2 cellular contexts compared by ENCODE assay signal in genomic region chr1:37438037-37438970, GRCh38.
TF ChIP-seq lines count a peak whose summit lies in the region.

No MANE protein-coding gene starts in this region.

TF ChIP-seq in IMR-90, 13 proteins besides CTCF, POLR2A, EP300 and RAD21:
- TF ChIP-seq CEBPB (IDR thresholded peaks at IDR 0.05; ENCODE audit: low read depth, low read length) (no peak), USF2 (IDR thresholded peaks at IDR 0.05; ENCODE audit: low read depth, low read length) (no peak), RFX5 (IDR thresholded peaks at IDR 0.05; ENCODE audit: low read depth, low read length) (no peak), ELK1 (IDR thresholded peaks at IDR 0.05; ENCODE audit: borderline replicate concordance, low read depth, low read length) (no peak), SMC3 (IDR thresholded peaks at IDR 0.05; ENCODE audit: low read depth, low read length) (no peak), BHLHE40 (IDR thresholded peaks at IDR 0.05; ENCODE audit: low read depth, low read length) (no peak), CHD1 (IDR thresholded peaks at IDR 0.05; ENCODE audit: low read depth, low read length) (no peak), NFE2L2 (IDR thresholded peaks at IDR 0.05; ENCODE audit: low read depth, low read length) (no peak), FOS (IDR thresholded peaks at IDR 0.05; ENCODE audit: low read depth, low read length) (no peak), MAFK (IDR thresholded peaks at IDR 0.05; ENCODE audit: low read depth, low read length) (no peak), MXI1 (IDR thresholded peaks at IDR 0.05; ENCODE audit: borderline replicate concordance, low read depth, low read length) (no peak), MAZ (IDR thresholded peaks at IDR 0.05; ENCODE audit: borderline replicate concordance, low read depth, low read length) (no peak), RCOR1 (IDR thresholded peaks at IDR 0.05; ENCODE audit: insufficient replicate concordance, low read length) (no peak)

TF ChIP-seq in K562, 482 proteins besides CTCF, POLR2A, EP300 and RAD21:
- TF ChIP-seq GTF3C2 (IDR thresholded peaks at IDR 0.05; ENCODE audit: borderline replicate concordance, extremely low read depth, insufficient read length) (peak; percentile 33), KDM1A (IDR thresholded peaks at IDR 0.05) (0 out of 4 replicates have a peak, but pooled peaks of 1 of the 2 experiments have one; percentile 21), CAMTA2 (CRISPR knock-in tag; conservative IDR thresholded peaks at IDR 0.05) (no peak), ZKSCAN1 (IDR thresholded peaks at IDR 0.05; ENCODE audit: low read depth, low read length) (peak; percentile 95), NBN (IDR thresholded peaks at IDR 0.05; ENCODE audit: low read depth) (no peak), ZNF324 (CRISPR knock-in tag; IDR thresholded peaks at IDR 0.05) (no peak), ZFP36 (IDR thresholded peaks at IDR 0.05; ENCODE audit: low read depth, low read length, partially characterized antibody) (peak; percentile 99), IFI16 (CRISPR knock-in tag; IDR thresholded peaks at IDR 0.05) (no peak), PTBP1 (IDR thresholded peaks at IDR 0.05; ENCODE audit: low read depth, low read length) (0 out of 2 replicates have a peak, but pooled peaks have one; percentile 24), CHD7 (IDR thresholded peaks at IDR 0.05; ENCODE audit: low read depth, low read length) (no peak), RBM25 (IDR thresholded peaks at IDR 0.05; ENCODE audit: low read depth, low read length, severe bottlenecking) (peak; percentile 85), CBX1 (IDR thresholded peaks at IDR 0.05; ENCODE audit: low read depth) (peak; percentile 43; the same call in 1 of the 2 replicates), SMARCA5 (IDR thresholded peaks at IDR 0.05) (peak; percentile 93), USF1 (CRISPR knock-in tag; IDR thresholded peaks at IDR 0.05) (0 out of 2 replicates have a peak, but pooled peaks have one; percentile 18), BCOR (IDR thresholded peaks at IDR 0.05) (peak; percentile 83), ZNF436 (CRISPR knock-in tag; IDR thresholded peaks at IDR 0.05) (peak; percentile 87)
